18 cellular contexts compared by ENCODE assay signal in the genomic region with DNA sequence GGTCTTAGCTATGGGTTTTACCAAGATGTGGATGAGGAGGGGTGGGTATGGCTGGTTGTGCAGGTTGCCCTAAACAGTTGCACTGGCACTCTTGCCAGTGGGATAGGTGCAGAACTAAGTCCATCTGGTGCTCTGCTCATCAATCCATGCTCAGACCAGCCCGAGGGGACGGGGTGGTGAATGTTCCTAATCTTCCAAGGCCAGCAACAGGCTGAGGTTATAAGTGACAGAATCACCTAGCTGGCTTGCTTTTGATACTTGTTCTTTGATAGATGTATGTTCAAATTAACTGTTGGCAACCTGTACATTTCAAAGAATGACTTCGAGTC. TPM values are rescaled to one million over a fixed set of nuclear protein-coding genes. Genes with fewer than 3 reads are reported as not detected.
DNase-seq lines count a peak whose midpoint lies in the region; ATAC-seq lines count a peak whose summit lies in the region.
"Had no signal": no experiment of that assay in that cellular context is flagged by ENCODE, and none has a peak within 500 bp of the region (broad histone marks: within the 10 kb centered on the region; RNA-seq: fewer than 3 reads in every experiment).

No MANE protein-coding gene starts in this region.

- peak overlapping the region; percentile 25 for H3K4me3 Mint-ChIP-seq in T-helper 2 cell treated with Interferon-gamma antibody and Interleukin-4, amounts not matched to agents 5 μg/mL and 100 μg/mL, for 36 hours
- H3K4me3 Mint-ChIP-seq in IgD-negative memory B cell: peak overlapping the region in 2 of 4 donors; percentile 10 to 49
- peak overlapping the region; percentile 54 for H3K4me3 Mint-ChIP-seq in activated T-helper 17 cell treated with anti-CD3 and anti-CD28 coated beads, Interleukin-2, amount 50 U/mL, for 72 hours
- peak overlapping the region; percentile 73 for H3K4me3 Mint-ChIP-seq in natural killer cell treated with Interleukin-12 subunit alpha and Interleukin-12 subunit beta and Interleukin-15 and Interleukin-18, amount 100 ng/mL, for 72 hours
- H3K4me3 Mint-ChIP-seq: nephron progenitor cell had no signal

- no peaks in the 10 kb centered on the region for H3K9me3 Mint-ChIP-seq in T-helper 2 cell treated with Interferon-gamma antibody and Interleukin-4, amounts not matched to agents 5 μg/mL and 100 μg/mL, for 36 hours
- H3K9me3 Mint-ChIP-seq in IgD-negative memory B cell: no peaks in the 10 kb centered on the region
- H3K9me3 Mint-ChIP-seq in activated T-helper 17 cell treated with anti-CD3 and anti-CD28 coated beads, Interleukin-2, amount 50 U/mL, for 72 hours: no peaks in the 10 kb centered on the region
- peaks cover 3% of the 10 kb centered on the region for H3K9me3 Mint-ChIP-seq in natural killer cell treated with Interleukin-12 subunit alpha and Interleukin-12 subunit beta and Interleukin-15 and Interleukin-18, amount 100 ng/mL, for 72 hours
- H3K9me3 Mint-ChIP-seq: nephron progenitor cell had no signal

- H3K27me3 Mint-ChIP-seq in T-helper 2 cell treated with Interferon-gamma antibody and Interleukin-4, amounts not matched to agents 5 μg/mL and 100 μg/mL, for 36 hours (ENCODE audit: low read depth): peaks cover 38% of the 10 kb centered on the region
- H3K27me3 Mint-ChIP-seq in IgD-negative memory B cell: peaks cover 2% of the 10 kb centered on the region
- no peaks in the 10 kb centered on the region for H3K27me3 Mint-ChIP-seq in activated T-helper 17 cell treated with anti-CD3 and anti-CD28 coated beads, Interleukin-2, amount 50 U/mL, for 72 hours
- peaks cover 0 to 3% of the 10 kb centered on the region in 2 donors for H3K27me3 Mint-ChIP-seq in natural killer cell treated with Interleukin-12 subunit alpha and Interleukin-12 subunit beta and Interleukin-15 and Interleukin-18, amount 100 ng/mL, for 72 hours

- H3K4me1 Mint-ChIP-seq in T-helper 2 cell treated with Interferon-gamma antibody and Interleukin-4, amounts not matched to agents 5 μg/mL and 100 μg/mL, for 36 hours (ENCODE audit: low read depth): peaks cover 63% of the 10 kb centered on the region
- peaks cover 48 to 52% (median 48%) of the 10 kb centered on the region in 3 donors for H3K4me1 Mint-ChIP-seq in IgD-negative memory B cell
- peaks cover 40% of the 10 kb centered on the region for H3K4me1 Mint-ChIP-seq in activated T-helper 17 cell treated with anti-CD3 and anti-CD28 coated beads, Interleukin-2, amount 50 U/mL, for 72 hours
- H3K4me1 Mint-ChIP-seq in natural killer cell treated with Interleukin-12 subunit alpha and Interleukin-12 subunit beta and Interleukin-15 and Interleukin-18, amount 100 ng/mL, for 72 hours (ENCODE audit: low read depth in 2 of 2): peaks cover 65 to 76% of the 10 kb centered on the region in 2 donors

- ATAC-seq in activated T-helper 17 cell treated with anti-CD3 and anti-CD28 coated beads, Interleukin-2, amount 50 U/mL, for 72 hours (replicated peaks): no peak
- no peak for ATAC-seq in natural killer cell treated with Interleukin-12 subunit alpha and Interleukin-12 subunit beta and Interleukin-15 and Interleukin-18, amount 100 ng/mL, for 72 hours

- no peak for DNase-seq in T-helper 2 cell treated with Interferon-gamma antibody and Interleukin-4, amounts not matched to agents 5 μg/mL and 100 μg/mL, for 36 hours (ENCODE audit: low spot score)
- DNase-seq in T-helper 2 cell: no peak
- no peak for DNase-seq in natural killer cell treated with Interleukin-12 subunit alpha and Interleukin-12 subunit beta and Interleukin-15 and Interleukin-18, amount 100 ng/mL, for 72 hours (ENCODE audit: low spot score)
- DNase-seq in DMS79 treated with DMSO at 0.1 percent for 48 hours (lab: John Stamatoyannopoulos, UW): no peak
- no peak for DNase-seq in NCI-H524 treated with DMSO at 0.1 percent for 48 hours (lab: John Stamatoyannopoulos, UW)
- DNase-seq in COLO668 (lab: John Stamatoyannopoulos, UW; ENCODE audit: unreplicated experiment): no peak
- DNase-seq: 8988T, esophagus squamous epithelium, H7, NCI-H1436 treated with DMSO at 0.1 percent for 48 hours, NCI-H2227 treated with DMSO at 0.1 percent for 48 hours, nephron progenitor cell had no signal

- peaks cover 9% of the 10 kb centered on the region for H3K36me3 Mint-ChIP-seq in T-helper 2 cell treated with Interferon-gamma antibody and Interleukin-4, amounts not matched to agents 5 μg/mL and 100 μg/mL, for 36 hours (ENCODE audit: low read depth)
- H3K36me3 Mint-ChIP-seq in IgD-negative memory B cell: peaks cover 8% of the 10 kb centered on the region
- peaks cover 7% of the 10 kb centered on the region for H3K36me3 Mint-ChIP-seq in activated T-helper 17 cell treated with anti-CD3 and anti-CD28 coated beads, Interleukin-2, amount 50 U/mL, for 72 hours (ENCODE audit: low read depth)
- no peaks in the 10 kb centered on the region for H3K36me3 Mint-ChIP-seq in natural killer cell treated with Interleukin-12 subunit alpha and Interleukin-12 subunit beta and Interleukin-15 and Interleukin-18, amount 100 ng/mL, for 72 hours
- H3K36me3 Mint-ChIP-seq: activated naive CD4-positive, alpha-beta T cell treated with anti-CD3 and anti-CD28 coated beads, Interleukin-2, amount 50 U/mL, for 72 hours had no signal

- H3K27ac Mint-ChIP-seq in T-helper 2 cell treated with Interferon-gamma antibody and Interleukin-4, amounts not matched to agents 5 μg/mL and 100 μg/mL, for 36 hours: no peak overlapping the region
- H3K27ac Mint-ChIP-seq in IgD-negative memory B cell: peak overlapping the region; percentile 7 to 50 (median 36)
- peak overlapping the region; percentile 82 for H3K27ac Mint-ChIP-seq in activated T-helper 17 cell treated with anti-CD3 and anti-CD28 coated beads, Interleukin-2, amount 50 U/mL, for 72 hours
- H3K27ac Mint-ChIP-seq in natural killer cell treated with Interleukin-12 subunit alpha and Interleukin-12 subunit beta and Interleukin-15 and Interleukin-18, amount 100 ng/mL, for 72 hours: peak overlapping the region; percentile 91 to 93
- H3K27ac Mint-ChIP-seq: nephron progenitor cell, progenitor cell of endocrine pancreas had no signal

RNA-seq across cellular contexts. Expression of a gene that starts 53.5 kb away (rescaled TPM):
- 10.9 TPM for polyA plus RNA-seq in IgD-negative memory B cell
- total RNA-seq in activated T-helper 17 cell treated with anti-CD3 and anti-CD28 coated beads, Interleukin-2, amount 50 U/mL, for 72 hours: 10 to 100 TPM in 1 of 2 donors, 1 to 10 TPM in 1; 2.9 to 17.5 TPM
- 1 to 10 TPM in 1 of 2 donors, under 1 TPM in 1; 0.48 to 2.5 TPM for total RNA-seq in natural killer cell treated with Interleukin-12 subunit alpha and Interleukin-12 subunit beta and Interleukin-15 and Interleukin-18, amount 100 ng/mL, for 72 hours
- total RNA-seq: H7, progenitor cell of endocrine pancreas had no signal
- polyA plus RNA-seq: BJ had no signal

RNA-seq across cellular contexts. Expression of a gene that starts 58.2 kb away (rescaled TPM):
- polyA plus RNA-seq in IgD-negative memory B cell: 0.15 TPM
- total RNA-seq in activated T-helper 17 cell treated with anti-CD3 and anti-CD28 coated beads, Interleukin-2, amount 50 U/mL, for 72 hours: not detected
- total RNA-seq in natural killer cell treated with Interleukin-12 subunit alpha and Interleukin-12 subunit beta and Interleukin-15 and Interleukin-18, amount 100 ng/mL, for 72 hours: 1 to 10 TPM in 1 of 2 donors, under 1 TPM in 1; 0.55 to 4.3 TPM
- total RNA-seq: activated naive CD4-positive, alpha-beta T cell treated with anti-CD3 and anti-CD28 coated beads, Interleukin-2, amount 50 U/mL, for 72 hours; esophagus squamous epithelium; H7; progenitor cell of endocrine pancreas; tibial nerve had no signal
- polyA plus RNA-seq: BJ had no signal
